ENCODE assay signal across 1 cellular context in genomic region chr1:204083491-204083890, GRCh38.
TF ChIP-seq lines count a peak whose summit lies in the region.

No MANE protein-coding gene starts in this region.

TF ChIP-seq in A549, 52 proteins besides CTCF, POLR2A, EP300 and RAD21 (continued from another document):
- TF ChIP-seq HES2 (IDR thresholded peaks at IDR 0.05) (no peak), ZNF302 (CRISPR knock-in tag; IDR thresholded peaks at IDR 0.05) (no peak), NPAS2 (CRISPR knock-in tag; IDR thresholded peaks at IDR 0.05; ENCODE audit: borderline replicate concordance) (no peak), SREBF2 (IDR thresholded peaks at IDR 0.05) (no peak), NR3C1 (IDR thresholded peaks at IDR 0.05) (no peak), MYC (IDR thresholded peaks at IDR 0.05; ENCODE audit: borderline replicate concordance, low read length) (no peak)
